In the genomic region with DNA sequence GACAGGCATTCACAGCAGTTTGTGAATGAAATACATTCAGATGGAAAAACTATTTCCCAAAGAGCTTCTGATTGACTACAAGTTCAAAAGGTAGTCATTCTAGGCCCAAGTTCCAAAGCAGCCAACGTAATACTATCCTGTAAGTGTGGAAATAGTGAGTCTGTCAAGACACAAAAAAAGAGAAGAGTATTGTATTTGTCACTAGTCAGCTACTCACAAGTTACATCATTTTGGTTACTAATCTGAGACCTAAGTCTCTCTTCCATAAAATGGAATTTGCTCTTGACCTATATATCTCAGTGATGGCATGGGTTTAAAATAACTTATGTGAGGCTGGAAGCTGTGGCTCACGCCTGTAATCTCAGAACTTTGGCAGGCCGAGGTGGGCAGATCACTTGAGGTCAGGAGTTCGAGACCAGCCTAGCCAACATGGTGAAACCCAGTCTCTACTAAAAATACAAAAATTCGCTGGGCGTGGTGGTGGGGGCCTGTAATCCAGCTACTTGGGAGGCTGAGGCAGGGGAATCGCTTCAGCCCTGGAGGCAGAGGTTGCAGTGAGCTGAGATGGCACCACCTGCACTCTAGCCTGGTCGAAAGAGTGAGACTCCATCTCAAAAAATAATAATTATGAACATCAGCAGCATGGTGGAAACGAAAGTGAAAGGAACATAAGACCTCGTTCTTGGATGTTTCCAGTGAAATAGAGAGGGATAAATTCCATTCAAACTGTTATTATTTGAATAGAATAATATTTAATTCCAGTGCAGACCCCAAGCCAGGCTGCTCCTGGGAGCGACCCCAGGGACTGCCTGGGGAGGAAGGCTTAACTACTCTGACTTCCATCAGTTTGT, we compare ENCODE assay signal across 10 cellular contexts. TPM values are rescaled to one million over a fixed set of nuclear protein-coding genes. Genes with fewer than 3 reads are reported as not detected.
A peak's percentile ranks its signal among the peaks of the same experiment; 100 is the strongest.
DNase-seq lines count a peak whose midpoint lies in the region; ATAC-seq and TF ChIP-seq lines count a peak whose summit lies in the region.
"Had no signal": no experiment of that assay in that cellular context is flagged by ENCODE, and none has a peak within 500 bp of the region (broad histone marks: within the 10 kb centered on the region; RNA-seq: fewer than 3 reads in every experiment).

No MANE protein-coding gene starts in this region.

- peaks cover 94% of the 10 kb centered on the region for H3K79me2 ChIP-seq in HCT116 (ENCODE audit: insufficient read depth, low read length)

- H3K4me3 Mint-ChIP-seq in T-helper 2 cell treated with Interferon-gamma antibody and Interleukin-4, amounts not matched to agents 5 μg/mL and 100 μg/mL, for 36 hours: peak overlapping the region; percentile 95

- no peak for TF ChIP-seq CTCF in HCT116 (IDR thresholded peaks at IDR 0.05 in 2 of 3, conservative IDR thresholded peaks at IDR 0.05 in 1 of 3; ENCODE audit: borderline replicate concordance in 1 of 3, insufficient read depth in 1 of 3, low read depth in 2 of 3, low read length in 2 of 3)

- CTCF ChIA-PET in HCT116 (lab: Charles Lee): interaction anchor here (0.5 to 2.5 kb wide), 25 partner anchors 7 to 195 kb away, joined by 3 to 13 read pairs (median 4); a partner anchor contains a TSS

- peaks cover 49% of the 10 kb centered on the region for H3K36me3 Mint-ChIP-seq in T-helper 2 cell treated with Interferon-gamma antibody and Interleukin-4, amounts not matched to agents 5 μg/mL and 100 μg/mL, for 36 hours (ENCODE audit: low read depth)

- no peaks in the 10 kb centered on the region for H3K9me3 ChIP-seq in HCT116 (ENCODE audit: control insufficient read depth in 1 of 2, insufficient read depth in 1 of 2, low read depth in 1 of 2, low read length in 2 of 2)
- H3K9me3 ChIP-seq: pancreas had no signal

- intact Hi-C loops in HCT116 (cut with micrococcal nuclease) (loop anchor here (5.0 to 10.0 kb wide), 2 partner anchors 191 to 733 kb away; no protein-coding TSS in a partner anchor), posterior cingulate gyrus (cut with DNase I) (loop anchor here (1.0 to 10.0 kb wide), 3 partner anchors 73 to 311 kb away; a partner anchor contains a TSS)

- TF ChIP-seq POLR2A in HCT116 (IDR thresholded peaks at IDR 0.05; ENCODE audit: borderline replicate concordance, extremely low read depth, insufficient read depth, insufficient read length): no peak

- H3K27ac Mint-ChIP-seq in T-helper 2 cell treated with Interferon-gamma antibody and Interleukin-4, amounts not matched to agents 5 μg/mL and 100 μg/mL, for 36 hours: peak overlapping the region; percentile 85

- RAD21 ChIA-PET in HCT116 (lab: Charles Lee; ENCODE audit: low non-redundant PET in 1 of 2, low total read pairs in 2 of 2, uncharacterized antibody in 2 of 2, unreplicated experiment in 2 of 2): no interaction called here

- no peaks in the 10 kb centered on the region for H3K27me3 ChIP-seq in HCT116 (ENCODE audit: insufficient read depth, low read length)
- H3K27me3 ChIP-seq: pancreas had no signal

- no peaks in the 10 kb centered on the region; a peak in 1 of 4 replicates for H3K36me3 ChIP-seq in HCT116 (ENCODE audit: control insufficient read depth in 1 of 2, insufficient read depth in 2 of 2, low read length in 2 of 2)
- H3K36me3 ChIP-seq: pancreas had no signal

- no peaks in the 10 kb centered on the region for H3K27me3 Mint-ChIP-seq in T-helper 2 cell treated with Interferon-gamma antibody and Interleukin-4, amounts not matched to agents 5 μg/mL and 100 μg/mL, for 36 hours (ENCODE audit: low read depth)

- no peaks in the 10 kb centered on the region for H3K9me2 ChIP-seq in HCT116 (ENCODE audit: insufficient read depth)

- peaks cover 22% of the 10 kb centered on the region; the same call in 1 of the 2 replicates for H4K20me1 ChIP-seq in HCT116 (ENCODE audit: insufficient read depth)

- H3K4me1 Mint-ChIP-seq in T-helper 2 cell treated with Interferon-gamma antibody and Interleukin-4, amounts not matched to agents 5 μg/mL and 100 μg/mL, for 36 hours (ENCODE audit: low read depth): peaks cover 45% of the 10 kb centered on the region

- H3K4me3 ChIP-seq in HCT116 (replicated peaks in 1 of 2; ENCODE audit: low read depth in 1 of 2, low read length in 2 of 2): no peak overlapping the region; a peak in 1 of 4 replicates

- H3K9ac ChIP-seq in HCT116 (ENCODE audit: low read length): no peak overlapping the region

- BruUV-seq in HCT116 (replicated peaks; lab: Mats Ljungman, UMichigan): no TSS peak

- TF ChIP-seq RAD21 in HCT116 (IDR thresholded peaks at IDR 0.05; ENCODE audit: low read depth): no peak

- H3K27ac ChIP-seq in HCT116 (ENCODE audit: low read depth, low read length): no peak overlapping the region
- H3K27ac ChIP-seq: pancreas had no signal

- ATAC-seq in HCT116: no peak
- ATAC-seq: pancreas had no signal

- H2AFZ ChIP-seq in HCT116 (ENCODE audit: low read depth, low read length, poor library complexity, severe bottlenecking): no peak overlapping the region

- no peaks in the 10 kb centered on the region for H3K9me3 Mint-ChIP-seq in T-helper 2 cell treated with Interferon-gamma antibody and Interleukin-4, amounts not matched to agents 5 μg/mL and 100 μg/mL, for 36 hours

- DNase-seq in HCT116 (ENCODE audit: low read depth, low spot score) (no peak), fibroblast of peridontal ligament (ENCODE audit: extremely low read depth) (peak; percentile 56), HT-29 (ENCODE audit: low spot score) (no peak), NCI-H2029 treated with DMSO at 0.1 percent for 48 hours (lab: John Stamatoyannopoulos, UW) (no peak), GM03348 (ENCODE audit: low spot score) (no peak), posterior cingulate gyrus (no peak)
- peak; percentile 29 for DNase-seq in T-helper 2 cell treated with Interferon-gamma antibody and Interleukin-4, amounts not matched to agents 5 μg/mL and 100 μg/mL, for 36 hours (ENCODE audit: low spot score)
- DNase-seq in stimulated activated CD8-positive, alpha-beta memory T cell treated with anti-CD3 and anti-CD28 coated beads, Interleukin-4, amount 100 ng/mL, for 48 hours: peak; percentile 44
- DNase-seq: NCI-H1436 treated with DMSO at 0.1 percent for 48 hours, pancreas had no signal

- POLR2A ChIA-PET in HCT116 (lab: Charles Lee): no interaction called here

- H3K4me1 ChIP-seq in HCT116 (ENCODE audit: control insufficient read depth in 1 of 2, insufficient read depth in 2 of 2, low read length in 2 of 2): peaks cover 15 to 26% of the 10 kb centered on the region in 2 experiments

- peak overlapping the region; percentile 83; the same call in 1 of the 2 replicates for H3K4me2 ChIP-seq in HCT116 (ENCODE audit: low read length)

TF ChIP-seq in HCT116, 20 proteins besides CTCF, POLR2A, EP300 and RAD21 (continues in another document):
- TF ChIP-seq ZNF274 (IDR thresholded peaks at IDR 0.05; ENCODE audit: low read depth, low read length): no peak
- TF ChIP-seq SRF (IDR thresholded peaks at IDR 0.05; ENCODE audit: low read depth): no peak
- no peak for TF ChIP-seq ELF1 (IDR thresholded peaks at IDR 0.05; ENCODE audit: borderline replicate concordance, low read depth)
- no peak for TF ChIP-seq JUND (IDR thresholded peaks at IDR 0.05)
- TF ChIP-seq FOSL1 (IDR thresholded peaks at IDR 0.05; ENCODE audit: low read depth): no peak
- TF ChIP-seq POLR2AphosphoS5 (IDR thresholded peaks at IDR 0.05; ENCODE audit: low read depth, low read length): no peak
- TF ChIP-seq TCF7L2 (IDR thresholded peaks at IDR 0.05; ENCODE audit: borderline replicate concordance, extremely low read depth, insufficient read depth, insufficient read length): no peak
- TF ChIP-seq YY1 (IDR thresholded peaks at IDR 0.05; ENCODE audit: extremely low read depth, insufficient replicate concordance, low read depth, low read length): no peak
- TF ChIP-seq, protein P1, sequence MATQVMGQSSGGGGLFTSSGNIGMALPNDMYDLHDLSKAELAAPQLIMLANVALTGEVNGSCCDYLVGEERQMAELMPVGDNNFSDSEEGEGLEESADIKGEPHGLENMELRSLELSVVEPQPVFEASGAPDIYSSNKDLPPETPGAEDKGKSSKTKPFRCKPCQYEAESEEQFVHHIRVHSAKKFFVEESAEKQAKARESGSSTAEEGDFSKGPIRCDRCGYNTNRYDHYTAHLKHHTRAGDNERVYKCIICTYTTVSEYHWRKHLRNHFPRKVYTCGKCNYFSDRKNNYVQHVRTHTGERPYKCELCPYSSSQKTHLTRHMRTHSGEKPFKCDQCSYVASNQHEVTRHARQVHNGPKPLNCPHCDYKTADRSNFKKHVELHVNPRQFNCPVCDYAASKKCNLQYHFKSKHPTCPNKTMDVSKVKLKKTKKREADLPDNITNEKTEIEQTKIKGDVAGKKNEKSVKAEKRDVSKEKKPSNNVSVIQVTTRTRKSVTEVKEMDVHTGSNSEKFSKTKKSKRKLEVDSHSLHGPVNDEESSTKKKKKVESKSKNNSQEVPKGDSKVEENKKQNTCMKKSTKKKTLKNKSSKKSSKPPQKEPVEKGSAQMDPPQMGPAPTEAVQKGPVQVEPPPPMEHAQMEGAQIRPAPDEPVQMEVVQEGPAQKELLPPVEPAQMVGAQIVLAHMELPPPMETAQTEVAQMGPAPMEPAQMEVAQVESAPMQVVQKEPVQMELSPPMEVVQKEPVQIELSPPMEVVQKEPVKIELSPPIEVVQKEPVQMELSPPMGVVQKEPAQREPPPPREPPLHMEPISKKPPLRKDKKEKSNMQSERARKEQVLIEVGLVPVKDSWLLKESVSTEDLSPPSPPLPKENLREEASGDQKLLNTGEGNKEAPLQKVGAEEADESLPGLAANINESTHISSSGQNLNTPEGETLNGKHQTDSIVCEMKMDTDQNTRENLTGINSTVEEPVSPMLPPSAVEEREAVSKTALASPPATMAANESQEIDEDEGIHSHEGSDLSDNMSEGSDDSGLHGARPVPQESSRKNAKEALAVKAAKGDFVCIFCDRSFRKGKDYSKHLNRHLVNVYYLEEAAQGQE (IDR thresholded peaks at IDR 0.05; ENCODE audit: low read depth): no peak
- TF ChIP-seq EZH2phosphoT487 (IDR thresholded peaks at IDR 0.05; ENCODE audit: borderline replicate concordance): no peak
- TF ChIP-seq, protein P2, sequence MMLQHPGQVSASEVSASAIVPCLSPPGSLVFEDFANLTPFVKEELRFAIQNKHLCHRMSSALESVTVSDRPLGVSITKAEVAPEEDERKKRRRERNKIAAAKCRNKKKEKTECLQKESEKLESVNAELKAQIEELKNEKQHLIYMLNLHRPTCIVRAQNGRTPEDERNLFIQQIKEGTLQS (IDR thresholded peaks at IDR 0.05): no peak
- TF ChIP-seq CBX3 (IDR thresholded peaks at IDR 0.05; ENCODE audit: low read depth): no peak

RNA-seq across cellular contexts. Expression of a gene that starts 2.9 kb away (rescaled TPM):
- total RNA-seq in HCT116 (2021; ENCODE audit: unreplicated experiment): 119 TPM
- polyA plus RNA-seq in HCT116 (2012): 168 and 188 TPM in 2 replicates
- 57.7 and 87.8 TPM in 2 replicates for total RNA-seq in HT-29 (2014; rRNA removed; shearing (Covaris generic))

RNA-seq across cellular contexts. Expression of a gene that starts 3.2 kb away (rescaled TPM):
- total RNA-seq in HCT116 (2021; ENCODE audit: unreplicated experiment): 76.7 TPM
- polyA plus RNA-seq in HCT116 (2012): 43.1 and 72.3 TPM in 2 replicates
- total RNA-seq in HT-29 (2014; rRNA removed; shearing (Covaris generic)): 45.9 and 64.4 TPM in 2 replicates

RNA-seq across cellular contexts. Expression of a gene that starts 31.8 kb away (rescaled TPM):
- 46.7 TPM for total RNA-seq in HCT116 (2021; ENCODE audit: unreplicated experiment)
- 18.0 and 23.2 TPM in 2 replicates for polyA plus RNA-seq in HCT116 (2012)
- total RNA-seq in HT-29 (2014; rRNA removed; shearing (Covaris generic)): 16.8 and 19.3 TPM in 2 replicates

Comparison
In these comparisons a context has a peak if more than half of its experiments do, and no peak if none do; other contexts are left out.
1. DNase-seq: peak in T-helper 2 cell treated with Interferon-gamma antibody and Interleukin-4, amounts not matched to agents 5 μg/mL and 100 μg/mL, for 36 hours (single experiment), fibroblast of peridontal ligament (single experiment) and stimulated activated CD8-positive, alpha-beta memory T cell treated with anti-CD3 and anti-CD28 coated beads, Interleukin-4, amount 100 ng/mL, for 48 hours (single experiment); none in HCT116 (single experiment), HT-29 (single experiment), NCI-H2029 treated with DMSO at 0.1 percent for 48 hours (single experiment), GM03348 (single experiment) and posterior cingulate gyrus (0 of 10).